ENCODE assay signal across 10 cellular contexts in genomic region chr1:26721669-26722355, GRCh38. TPM values are rescaled to one million over a fixed set of nuclear protein-coding genes. Genes with fewer than 3 reads are reported as not detected.
DNase-seq lines count a peak whose midpoint lies in the region; ATAC-seq, FAIRE-seq and TF ChIP-seq lines count a peak whose summit lies in the region.
"Had no signal": no experiment of that assay in that cellular context is flagged by ENCODE, and none has a peak within 500 bp of the region (broad histone marks: within the 10 kb centered on the region; RNA-seq: fewer than 3 reads in every experiment).

No MANE protein-coding gene starts in this region.

- H3K27me3 Mint-ChIP-seq in activated CD8-positive, alpha-beta memory T cell treated with anti-CD3 and anti-CD28 coated beads, Interleukin-2, amount 10 ng/mL, durations not matched to agents 7 days and 5 days: no peaks in the 10 kb centered on the region
- no peaks in the 10 kb centered on the region for H3K27me3 Mint-ChIP-seq in astrocyte (ENCODE audit: low read depth, unreplicated experiment)
- H3K27me3 Mint-ChIP-seq in stimulated activated memory B cell treated with anti-CD40 and anti-IgM and Interleukin-4, amounts not matched to agents 10 μg/mL and 1 μg/mL and 100 μg/mL, for 72 hours: no peaks in the 10 kb centered on the region

- H4K20me1 ChIP-seq in OCI-LY7 (ENCODE audit: insufficient read depth, low read length): peaks cover 33% of the 10 kb centered on the region
- H4K20me1 ChIP-seq in astrocyte (ENCODE audit: insufficient read depth, low read length): peaks cover 98% of the 10 kb centered on the region

- H2AFZ ChIP-seq in OCI-LY7 (ENCODE audit: low read length) (no peak overlapping the region), astrocyte (ENCODE audit: low read depth, low read length) (no peak overlapping the region)

- CTCF ChIA-PET in activated CD8-positive, alpha-beta memory T cell treated with anti-CD3 and anti-CD28 coated beads, Interleukin-2, amount 10 ng/mL, durations not matched to agents 7 days and 5 days (lab: Charles Lee): interaction anchor here (1.2 to 1.6 kb wide), 3 partner anchors 19 to 118 kb away, joined by 3 to 6 read pairs (median 3); no protein-coding TSS in a partner anchor
- CTCF ChIA-PET in OCI-LY7 (lab: Charles Lee; ENCODE audit: unreplicated experiment) (no interaction called here), RWPE1 (lab: Yijun Ruan, JAX) (interaction anchor here (0.6 kb wide), 2 partner anchors 190 to 1246 kb away, joined by 3 read pairs; no protein-coding TSS in a partner anchor)

- no peak for TF ChIP-seq CTCF in OCI-LY7 (conservative IDR thresholded peaks at IDR 0.05; ENCODE audit: low read length)
- TF ChIP-seq CTCF in astrocyte (IDR thresholded peaks at IDR 0.05; ENCODE audit: insufficient read depth, low read depth, low read length): no peak
- no peak for TF ChIP-seq CTCF in RWPE1 (conservative IDR thresholded peaks at IDR 0.05; ENCODE audit: low read depth)

- peaks cover 82% of the 10 kb centered on the region for H3K4me1 Mint-ChIP-seq in activated CD8-positive, alpha-beta memory T cell treated with anti-CD3 and anti-CD28 coated beads, Interleukin-2, amount 10 ng/mL, durations not matched to agents 7 days and 5 days
- H3K4me1 Mint-ChIP-seq in astrocyte (ENCODE audit: low read depth, unreplicated experiment): peaks cover 71% of the 10 kb centered on the region
- H3K4me1 Mint-ChIP-seq in stimulated activated memory B cell treated with anti-CD40 and anti-IgM and Interleukin-4, amounts not matched to agents 10 μg/mL and 1 μg/mL and 100 μg/mL, for 72 hours: peaks cover 83% of the 10 kb centered on the region

- H3K27ac ChIP-seq in OCI-LY7 (ENCODE audit: low read depth, low read length, poor library complexity, severe bottlenecking): peak overlapping the region; percentile 28
- H3K27ac ChIP-seq in astrocyte (ENCODE audit: low read depth, low read length): no peak overlapping the region
- no peak overlapping the region for H3K27ac ChIP-seq in RWPE1

- no peak overlapping the region for H3K4me3 ChIP-seq in OCI-LY7 (ENCODE audit: low read depth, low read length, poor library complexity, severe bottlenecking)
- H3K4me3 ChIP-seq in astrocyte (ENCODE audit: insufficient read depth, low read depth, low read length): no peak overlapping the region

- H3K9me2 ChIP-seq in OCI-LY7 (ENCODE audit: insufficient read depth, low read length): no peaks in the 10 kb centered on the region

- H3K4me2 ChIP-seq in OCI-LY7 (ENCODE audit: low read length) (peak overlapping the region; percentile 69), astrocyte (ENCODE audit: low read length) (no peak overlapping the region)

- H3K4me1 ChIP-seq in OCI-LY7 (ENCODE audit: insufficient read depth, low read length, poor library complexity, severe bottlenecking): peaks cover 60% of the 10 kb centered on the region
- H3K4me1 ChIP-seq in astrocyte (ENCODE audit: insufficient read depth, low read length): peaks cover 31% of the 10 kb centered on the region

- DNase-seq in activated CD8-positive, alpha-beta memory T cell treated with anti-CD3 and anti-CD28 coated beads, Interleukin-2, amount 10 ng/mL, durations not matched to agents 7 days and 5 days: no peak
- DNase-seq in activated CD8-positive, alpha-beta memory T cell treated with anti-CD3 and anti-CD28 coated beads for 24 hours: no peak
- no peak for DNase-seq in OCI-LY7 (ENCODE audit: low spot score)
- DNase-seq in astrocyte (ENCODE audit: low read depth): no peak
- no peak for DNase-seq in NCI-H146 treated with DMSO at 0.1 percent for 48 hours (lab: John Stamatoyannopoulos, UW; ENCODE audit: unreplicated experiment)
- no peak for DNase-seq in anterior cingulate cortex (lab: John Stamatoyannopoulos, UW)
- DNase-seq in RWPE1 (ENCODE audit: low spot score): no peak
- DNase-seq: PC-3 had no signal

- ATAC-seq in activated CD8-positive, alpha-beta memory T cell treated with anti-CD3 and anti-CD28 coated beads, Interleukin-2, amount 10 ng/mL, durations not matched to agents 7 days and 5 days: peak; percentile 38
- peak; percentile 50 for ATAC-seq in stimulated activated memory B cell treated with anti-CD40 and anti-IgM and Interleukin-4, amounts not matched to agents 10 μg/mL and 1 μg/mL and 100 μg/mL, for 72 hours
- ATAC-seq: PC-3 had no signal

- H3K36me3 ChIP-seq in OCI-LY7 (ENCODE audit: insufficient read depth, low read length) (peaks cover 47% of the 10 kb centered on the region), astrocyte (ENCODE audit: insufficient read depth, low read length) (no peaks in the 10 kb centered on the region)

- no peaks in the 10 kb centered on the region for H3K27me3 ChIP-seq in astrocyte (ENCODE audit: insufficient read depth, low read length)

- H3K27ac Mint-ChIP-seq in activated CD8-positive, alpha-beta memory T cell treated with anti-CD3 and anti-CD28 coated beads, Interleukin-2, amount 10 ng/mL, durations not matched to agents 7 days and 5 days: peak overlapping the region; percentile 3
- H3K27ac Mint-ChIP-seq in astrocyte (ENCODE audit: unreplicated experiment): peak overlapping the region; percentile 48
- peak overlapping the region; percentile 57 for H3K27ac Mint-ChIP-seq in stimulated activated memory B cell treated with anti-CD40 and anti-IgM and Interleukin-4, amounts not matched to agents 10 μg/mL and 1 μg/mL and 100 μg/mL, for 72 hours

- BruUV-seq in OCI-LY7 (replicated peaks; lab: Mats Ljungman, UMichigan): no TSS peak

- H3K4me3 Mint-ChIP-seq in activated CD8-positive, alpha-beta memory T cell treated with anti-CD3 and anti-CD28 coated beads, Interleukin-2, amount 10 ng/mL, durations not matched to agents 7 days and 5 days: no peak overlapping the region
- peak overlapping the region; percentile 12 for H3K4me3 Mint-ChIP-seq in astrocyte (ENCODE audit: unreplicated experiment)
- peak overlapping the region; percentile 7 for H3K4me3 Mint-ChIP-seq in stimulated activated memory B cell treated with anti-CD40 and anti-IgM and Interleukin-4, amounts not matched to agents 10 μg/mL and 1 μg/mL and 100 μg/mL, for 72 hours

- FAIRE-seq in astrocyte (lab: Jason Lieb, UNC): no peak
- FAIRE-seq: urothelium cell line had no signal

- peaks cover 97% of the 10 kb centered on the region for H3K79me2 ChIP-seq in OCI-LY7 (ENCODE audit: insufficient read depth, low read depth, low read length)
- H3K79me2 ChIP-seq in astrocyte (ENCODE audit: insufficient read depth, low read length): peaks cover 98% of the 10 kb centered on the region

- intact Hi-C loops in OCI-LY7 (cut with micrococcal nuclease; ENCODE audit: unreplicated experiment): no loop called here

- POLR2A ChIA-PET in OCI-LY7 (lab: Charles Lee) (no interaction called here), RWPE1 (lab: Yijun Ruan, JAX; ENCODE audit: low non-redundant PET) (no interaction called here)

- H3K9me3 ChIP-seq in OCI-LY7 (ENCODE audit: low read length) (no peaks in the 10 kb centered on the region), astrocyte (ENCODE audit: insufficient read depth, low read depth, low read length) (no peaks in the 10 kb centered on the region)

- no peaks in the 10 kb centered on the region for H3K9me3 Mint-ChIP-seq in activated CD8-positive, alpha-beta memory T cell treated with anti-CD3 and anti-CD28 coated beads, Interleukin-2, amount 10 ng/mL, durations not matched to agents 7 days and 5 days (ENCODE audit: low read depth)
- H3K9me3 Mint-ChIP-seq in astrocyte (ENCODE audit: unreplicated experiment): no peaks in the 10 kb centered on the region
- H3K9me3 Mint-ChIP-seq in stimulated activated memory B cell treated with anti-CD40 and anti-IgM and Interleukin-4, amounts not matched to agents 10 μg/mL and 1 μg/mL and 100 μg/mL, for 72 hours: no peaks in the 10 kb centered on the region

- peaks cover 17% of the 10 kb centered on the region for H3K36me3 Mint-ChIP-seq in activated CD8-positive, alpha-beta memory T cell treated with anti-CD3 and anti-CD28 coated beads, Interleukin-2, amount 10 ng/mL, durations not matched to agents 7 days and 5 days
- H3K36me3 Mint-ChIP-seq in astrocyte (ENCODE audit: low read depth, unreplicated experiment): peaks cover 6% of the 10 kb centered on the region
- H3K36me3 Mint-ChIP-seq in stimulated activated memory B cell treated with anti-CD40 and anti-IgM and Interleukin-4, amounts not matched to agents 10 μg/mL and 1 μg/mL and 100 μg/mL, for 72 hours: peaks cover 6% of the 10 kb centered on the region

- H3K9ac ChIP-seq in astrocyte (ENCODE audit: low read length): no peak overlapping the region

RNA-seq across cellular contexts. Expression of gene ARID1A, which starts 26.0 kb away (rescaled TPM):
- 100 to 1,000 TPM in 1 of 2 experiments, 10 to 100 TPM in 1; 92.4 to 112 TPM for total RNA-seq in activated CD8-positive, alpha-beta memory T cell treated with anti-CD3 and anti-CD28 coated beads, Interleukin-2, amount 10 ng/mL, durations not matched to agents 7 days and 5 days
- 51.8 and 55.2 TPM in 2 replicates for total RNA-seq in OCI-LY7 (2014; rRNA removed; shearing (Covaris generic))
- 123 and 128 TPM in 2 replicates for total RNA-seq in OCI-LY7 (2022)
- total RNA-seq in astrocyte: 72.3 and 85.1 TPM in 2 replicates

Comparison
In these comparisons a context has a peak if more than half of its experiments do, and no peak if none do; other contexts are left out.
1. H3K27ac Mint-ChIP-seq: peak in every context shown above with its lines; median percentile 57 in stimulated activated memory B cell treated with anti-CD40 and anti-IgM and Interleukin-4, amounts not matched to agents 10 μg/mL and 1 μg/mL and 100 μg/mL, for 72 hours; 48 in astrocyte; 3 in activated CD8-positive, alpha-beta memory T cell treated with anti-CD3 and anti-CD28 coated beads, Interleukin-2, amount 10 ng/mL, durations not matched to agents 7 days and 5 days.